8 cellular contexts compared by ENCODE assay signal in the genomic region with DNA sequence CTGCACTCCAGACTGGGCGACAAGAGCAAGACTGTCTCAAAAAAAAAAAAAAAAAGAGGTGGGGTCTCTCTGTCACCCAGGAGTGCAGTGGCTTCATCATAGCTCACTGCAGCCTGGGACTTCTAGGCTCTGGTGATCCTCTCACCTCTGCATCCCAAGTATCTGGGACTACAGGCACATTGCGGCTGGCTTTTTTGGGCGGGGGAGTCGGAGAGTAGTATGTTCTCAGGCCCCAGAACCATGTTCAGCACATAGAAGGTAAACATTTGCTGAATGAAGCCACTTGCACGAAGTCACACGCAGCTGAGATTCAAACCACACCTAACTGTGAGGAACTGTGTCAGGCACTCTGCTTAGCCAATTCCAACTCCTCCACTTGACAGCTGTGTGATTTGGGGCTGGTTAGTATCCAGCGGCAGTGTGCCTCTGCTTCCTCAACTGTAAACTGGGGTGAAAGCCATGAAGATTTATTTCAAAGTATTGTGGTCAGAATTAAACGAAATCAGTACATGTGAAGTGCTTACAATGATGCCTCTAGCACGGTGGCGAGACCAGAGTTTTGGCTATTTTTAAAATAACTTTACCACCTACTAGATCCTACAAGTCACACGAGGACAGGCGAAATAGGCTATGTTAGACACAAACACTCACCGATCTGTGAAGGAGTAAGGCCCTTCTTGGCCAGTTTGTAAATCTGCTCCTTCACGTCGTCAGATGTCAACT. TPM values are rescaled to one million over a fixed set of nuclear protein-coding genes. Genes with fewer than 3 reads are reported as not detected.
A peak's percentile ranks its signal among the peaks of the same experiment; 100 is the strongest.
DNase-seq lines count a peak whose midpoint lies in the region; ATAC-seq and TF ChIP-seq lines count a peak whose summit lies in the region.

No MANE protein-coding gene starts in this region.

- intact Hi-C loops in A673 (cut with micrococcal nuclease; ENCODE audit: unreplicated experiment): loop anchor here (5.0 kb wide), 2 partner anchors 131 to 276 kb away; partner anchors contain the start of genes NCR3LG1 and PIK3C2A
- intact Hi-C loops in vagina (cut with DNase I): loop anchor here (5.0 kb wide), 1 partner anchor 131 kb away; the partner anchor contains the start of gene PIK3C2A

- WGBS in mesenchymal stem cell: 22% methylated on average over 14 of the region's 15 CpGs

- H3K14ac ChIP-seq in mesenchymal stem cell (ENCODE audit: low read length in 2 of 2): peak overlapping the region in 1 of 2 experiments; percentile 96

- H3K4me2 ChIP-seq in mesenchymal stem cell (ENCODE audit: low read length, poor library complexity, severe bottlenecking): peak overlapping the region; percentile 79

- no peak overlapping the region for H2BK120ac ChIP-seq in mesenchymal stem cell (ENCODE audit: low read depth, low read length)

- BruUV-seq in A673 (replicated peaks; lab: Mats Ljungman, UMichigan): TSS peak; percentile 73

- no peak overlapping the region for H2AFZ ChIP-seq in mesenchymal stem cell (ENCODE audit: low read depth, low read length)

- H3K36me3 ChIP-seq in A673 (ENCODE audit: insufficient read depth, low read length, poor library complexity, severe bottlenecking) (peaks cover 37% of the 10 kb centered on the region), brain microvascular endothelial cell (replicated peaks) (peaks cover 33% of the 10 kb centered on the region), mesenchymal stem cell (ENCODE audit: control insufficient read depth in 1 of 2, insufficient read depth in 2 of 2, low read depth in 1 of 2, low read length in 2 of 2) (peaks cover 18 to 38% of the 10 kb centered on the region in 2 experiments), vagina (peaks cover 0 to 32% of the 10 kb centered on the region in 2 donors)

- DNase-seq in A673 (ENCODE audit: low spot score): no peak
- no peak for DNase-seq in Jurkat, Clone E6-1 (ENCODE audit: low read depth, low spot score)
- DNase-seq in brain microvascular endothelial cell: no peak
- DNase-seq in mesenchymal stem cell: peak; percentile 44
- DNase-seq in vagina (ENCODE audit: extremely low spot score in 2 of 2): no peak
- no peak for DNase-seq in T1000 (lab: John Stamatoyannopoulos, UW)
- no peak for DNase-seq in left lobe of liver (ENCODE audit: low spot score)

- TF ChIP-seq POLR2A in vagina (IDR thresholded peaks at IDR 0.05): no peak

- peaks cover 8% of the 10 kb centered on the region for H3K79me1 ChIP-seq in mesenchymal stem cell (replicated peaks; ENCODE audit: low read length, poor library complexity, severe bottlenecking)

- peaks cover 14% of the 10 kb centered on the region for H3K4me1 ChIP-seq in A673 (ENCODE audit: insufficient read depth, low read length, poor library complexity, severe bottlenecking)
- peaks cover 13% of the 10 kb centered on the region for H3K4me1 ChIP-seq in mesenchymal stem cell (ENCODE audit: control insufficient read depth, insufficient read depth, low read depth, low read length)
- H3K4me1 ChIP-seq in vagina: peaks cover 35% of the 10 kb centered on the region

- H2BK15ac ChIP-seq in mesenchymal stem cell (ENCODE audit: low read depth, poor library complexity, severe bottlenecking): no peak overlapping the region

- CTCF ChIA-PET in A673 (lab: Charles Lee): interaction anchor here (0.5 kb wide), 1 partner anchor 271 kb away, joined by 3 read pairs; no protein-coding TSS in a partner anchor

- no peak overlapping the region for H4K8ac ChIP-seq in mesenchymal stem cell (ENCODE audit: low read length)

- peak overlapping the region; percentile 89 for H3K4me3 ChIP-seq in A673 (ENCODE audit: low read depth, low read length, poor library complexity, severe bottlenecking)
- H3K4me3 ChIP-seq in Jurkat, Clone E6-1 (ENCODE audit: low read length): peak overlapping the region; percentile 99
- H3K4me3 ChIP-seq in brain microvascular endothelial cell (ENCODE audit: low read depth, low read length): peak overlapping the region; percentile 99
- peak overlapping the region; percentile 85 to 95 for H3K4me3 ChIP-seq in mesenchymal stem cell (ENCODE audit: insufficient read depth in 1 of 2, low read depth in 1 of 2, low read length in 2 of 2)
- H3K4me3 ChIP-seq in vagina: peak overlapping the region; percentile 91 to 96

- peak overlapping the region; percentile 99 for H3K9ac ChIP-seq in mesenchymal stem cell (ENCODE audit: low read length)

- H3K27ac ChIP-seq in A673 (ENCODE audit: low read depth, low read length, poor library complexity, severe bottlenecking) (peak overlapping the region; percentile 94), brain microvascular endothelial cell (peak overlapping the region; percentile 76), mesenchymal stem cell (ENCODE audit: low read length, poor library complexity, severe bottlenecking) (peak overlapping the region; percentile 72), vagina (peak overlapping the region; percentile 92)

- no peak overlapping the region for H4K91ac ChIP-seq in mesenchymal stem cell (ENCODE audit: low read length)

- POLR2A ChIA-PET in A673 (lab: Charles Lee; ENCODE audit: low non-redundant PET): no interaction called here

- no peak overlapping the region for H2BK5ac ChIP-seq in mesenchymal stem cell (ENCODE audit: low read depth, low read length, poor library complexity, severe bottlenecking)

- H2AK5ac ChIP-seq in mesenchymal stem cell (ENCODE audit: low read length, severe bottlenecking): no peak overlapping the region

- ATAC-seq in left lobe of liver: no peak
- no peak for ATAC-seq in GM21515 (IDR thresholded peaks at IDR 0.05; ENCODE audit: unreplicated experiment)

- peak overlapping the region in 1 of 2 experiments; percentile 63 for H3K4ac ChIP-seq in mesenchymal stem cell (ENCODE audit: low read depth in 1 of 2, low read length in 2 of 2)

- no peak for TF ChIP-seq CTCF in A673 (conservative IDR thresholded peaks at IDR 0.05; ENCODE audit: low read depth, low read length)
- TF ChIP-seq CTCF in brain microvascular endothelial cell (IDR thresholded peaks at IDR 0.05; ENCODE audit: low read depth, low read length, missing control alignments): no peak
- TF ChIP-seq CTCF in vagina (IDR thresholded peaks at IDR 0.05): no peak

- no peak overlapping the region for H3K23ac ChIP-seq in mesenchymal stem cell (ENCODE audit: low read length in 2 of 2)

- peak overlapping the region; percentile 48 to 96 for H3K18ac ChIP-seq in mesenchymal stem cell (ENCODE audit: low read depth in 1 of 2, low read length in 2 of 2)

- H2BK12ac ChIP-seq in mesenchymal stem cell (ENCODE audit: low read length in 2 of 2): peak overlapping the region in 1 of 2 experiments; percentile 74

- H3K27me3 ChIP-seq in A673 (replicated peaks; ENCODE audit: insufficient read depth, low read depth, low read length, poor library complexity): no peaks in the 10 kb centered on the region
- H3K27me3 ChIP-seq in brain microvascular endothelial cell (replicated peaks): no peaks in the 10 kb centered on the region
- H3K27me3 ChIP-seq in mesenchymal stem cell (ENCODE audit: control insufficient read depth in 1 of 2, insufficient read depth in 1 of 2, low read length in 2 of 2): no peaks in the 10 kb centered on the region
- H3K27me3 ChIP-seq in vagina: no peaks in the 10 kb centered on the region

- in situ Hi-C loops in brain microvascular endothelial cell (cut with HindIII; ENCODE audit: low pct_ligation_motif_present, low sequenced_read_pairs): no loop called here

- no peaks in the 10 kb centered on the region for H3K9me3 ChIP-seq in A673 (ENCODE audit: low read depth, low read length, poor library complexity, severe bottlenecking)
- no peaks in the 10 kb centered on the region for H3K9me3 ChIP-seq in mesenchymal stem cell (ENCODE audit: control insufficient read depth, low read length)
- no peaks in the 10 kb centered on the region for H3K9me3 ChIP-seq in vagina

RNA-seq across cellular contexts. Expression of gene RPS13, which starts 0.8 kb away (rescaled TPM):
- total RNA-seq in A673 (2021) (704 and 746 TPM in 2 replicates), vagina (1,999 TPM), left lobe of liver (272 TPM)
- 2,643 TPM for polyA plus RNA-seq in Jurkat, Clone E6-1 (2012; ENCODE audit: insufficient read depth, insufficient read length)
- 1,828 TPM for polyA plus RNA-seq in mesenchymal stem cell (2013, experiment 1 of 2)
- polyA plus RNA-seq in mesenchymal stem cell (2013, experiment 2 of 2): 1,851 TPM
